ENCODE assay signal across 8 cellular contexts in the genomic region with DNA sequence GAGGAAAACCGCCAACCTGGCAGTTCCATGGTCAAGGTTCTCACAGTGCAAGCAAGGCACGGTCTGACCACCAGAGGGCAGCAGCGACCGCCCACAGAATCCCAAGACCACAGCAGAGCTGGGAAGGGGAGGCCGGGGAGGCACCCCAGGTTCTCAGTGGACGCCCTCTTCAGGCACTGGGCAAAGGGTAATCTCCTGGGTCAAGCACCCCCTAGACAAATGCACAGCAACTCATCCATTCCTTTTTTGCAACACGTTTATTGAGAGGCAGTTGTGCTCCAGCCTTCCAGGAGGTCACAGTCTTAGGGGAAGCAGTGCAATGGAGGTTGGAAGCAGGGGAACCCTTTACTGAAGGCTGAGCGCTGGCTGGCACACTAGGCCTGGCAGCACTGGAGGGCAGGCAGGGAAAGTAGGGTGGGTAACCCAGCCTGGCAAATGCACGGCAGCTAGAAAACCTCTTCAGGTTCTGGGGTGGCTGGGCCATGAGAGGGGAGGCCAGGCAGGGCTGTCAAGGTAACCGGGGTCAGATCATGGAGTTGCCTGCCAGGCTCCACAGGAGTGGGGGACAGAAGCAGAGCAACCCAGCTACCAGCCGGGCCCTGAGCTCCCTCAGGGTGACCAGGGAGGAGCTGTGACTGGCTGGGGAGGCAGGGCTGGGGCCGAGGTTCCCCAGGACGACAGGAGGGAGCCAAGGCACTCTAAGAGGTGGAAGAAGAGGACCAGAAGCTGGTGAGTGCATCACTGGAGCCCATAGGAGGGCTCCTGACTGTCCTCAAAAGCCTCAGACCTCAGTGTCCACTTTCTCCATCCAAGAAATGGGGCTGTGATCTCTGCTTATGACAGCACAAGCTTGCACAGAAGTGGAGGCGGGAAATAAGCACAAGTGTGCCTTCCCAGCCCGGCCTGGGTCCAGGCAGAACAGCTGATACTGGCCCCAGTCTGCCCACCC. TPM values are rescaled to one million over a fixed set of nuclear protein-coding genes. Genes with fewer than 3 reads are reported as not detected.
DNase-seq lines count a peak whose midpoint lies in the region; ATAC-seq, FAIRE-seq and TF ChIP-seq lines count a peak whose summit lies in the region.

No MANE protein-coding gene starts in this region.

- H2AFZ ChIP-seq in keratinocyte (ENCODE audit: control insufficient read depth, low read length) = no peak overlapping the region

- peaks cover 5 to 6% of the 10 kb centered on the region in 2 experiments for H3K36me3 ChIP-seq in keratinocyte (ENCODE audit: control insufficient read depth in 2 of 2, extremely low read depth in 1 of 2, insufficient read depth in 2 of 2, low read length in 2 of 2)

- peak; percentile 97 for TF ChIP-seq CTCF in AG09309 (IDR thresholded peaks at IDR 0.05; ENCODE audit: control insufficient read depth, insufficient read depth, low read depth, low read length, missing control alignments)
- peak; percentile 96 for TF ChIP-seq CTCF in cardiac fibroblast (IDR thresholded peaks at IDR 0.05; ENCODE audit: low read depth, low read length)
- peak in 2 of 3 experiments; percentile 97 to 98 for TF ChIP-seq CTCF in keratinocyte (optimal IDR thresholded peaks at IDR 0.05 in 1 of 3, IDR thresholded peaks at IDR 0.05 in 1 of 3, conservative IDR thresholded peaks at IDR 0.05 in 1 of 3; ENCODE audit: extremely low read depth in 1 of 3, insufficient read depth in 2 of 3, low read length in 3 of 3)

- H3K27ac ChIP-seq in keratinocyte (ENCODE audit: control insufficient read depth, insufficient read depth, low read length) = peak overlapping the region; percentile 57

- H3K27me3 ChIP-seq in keratinocyte (ENCODE audit: control insufficient read depth, extremely low read depth, insufficient read depth, low read length) = no peaks in the 10 kb centered on the region

- H4K20me1 ChIP-seq in keratinocyte (ENCODE audit: control insufficient read depth, extremely low read depth, insufficient read depth, low read length) = no peaks in the 10 kb centered on the region

- DNase-seq in AG09309 (ENCODE audit: low read depth) (no peak), NCI-H2107 treated with DMSO at 0.1 percent for 48 hours (lab: John Stamatoyannopoulos, UW; ENCODE audit: unreplicated experiment) (peak; percentile 57), cardiac fibroblast (ENCODE audit: low read depth in 2 of 2) (peak; percentile 89 to 92), keratinocyte (ENCODE audit: low read depth, low spot score) (no peak)
- peak; percentile 70 to 87 (median 74) for DNase-seq in activated CD4-positive, CD25-positive, alpha-beta regulatory T cell (lab: John Stamatoyannopoulos, UW)
- peak; percentile 75 to 77 for DNase-seq in stimulated activated CD4-positive, alpha-beta T cell treated with anti-CD3 and anti-CD28 coated beads, Interleukin-12 subunit alpha, Interleukin-12 subunit beta, amount 100 ng/mL, for 24 hours (ENCODE audit: low read depth in 2 of 2)

- FAIRE-seq in keratinocyte (lab: Jason Lieb, UNC) = peak; percentile 41

- H3K4me2 ChIP-seq in keratinocyte (ENCODE audit: control insufficient read depth, extremely low read depth, insufficient read depth, low read depth, low read length) = peak overlapping the region; percentile 88

- no peaks in the 10 kb centered on the region for H3K9me1 ChIP-seq in keratinocyte (ENCODE audit: control insufficient read depth, extremely low read depth, insufficient read depth, low read length)

- H3K79me2 ChIP-seq in keratinocyte (ENCODE audit: control insufficient read depth, insufficient read depth, low read length) = peaks cover 5% of the 10 kb centered on the region

- H3K9me3 ChIP-seq in keratinocyte (ENCODE audit: control insufficient read depth, low read depth, low read length) = no peaks in the 10 kb centered on the region

- ATAC-seq in GM19324 (IDR thresholded peaks at IDR 0.05; ENCODE audit: low FRiP score, unreplicated experiment) (peak; percentile 20), HG03457 (IDR thresholded peaks at IDR 0.05; ENCODE audit: unreplicated experiment) (no peak)

- H3K4me3 ChIP-seq in AG09309 (ENCODE audit: control insufficient read depth, low read depth, low read length) (no peak overlapping the region), cardiac fibroblast (replicated peaks in 1 of 2; ENCODE audit: low read depth in 2 of 2, low read length in 2 of 2) (no peak overlapping the region), keratinocyte (ENCODE audit: control insufficient read depth in 2 of 3, extremely low read depth in 1 of 3, insufficient read depth in 2 of 3, low read depth in 1 of 3, low read length in 3 of 3) (peak overlapping the region in 1 of 3 experiments; percentile 60)

- peaks cover 47% of the 10 kb centered on the region for H3K4me1 ChIP-seq in keratinocyte (ENCODE audit: control insufficient read depth, extremely low read depth, insufficient read depth, low read length)

- dilution Hi-C loops in keratinocyte (cut with MboI; ENCODE audit: extremely low pct_ligation_motif_present, low sequenced_read_pairs) = no loop called here

- H3K9ac ChIP-seq in keratinocyte (ENCODE audit: control insufficient read depth, extremely low read depth, insufficient read depth, low read length) = peak overlapping the region; percentile 56

RNA-seq across cellular contexts. Expression of a gene that starts 1.8 kb away (rescaled TPM):
- polyA plus RNA-seq in keratinocyte = 2.8 to 4.3 TPM (median 4.1 TPM) in 3 replicates
- 3.3 TPM for polyA plus RNA-seq in keratinocyte (2011; ENCODE audit: low read depth)
- 3.1 and 5.3 TPM in 2 replicates for polyA plus RNA-seq in keratinocyte (2011; cell fraction: cytosol; rRNA removed)
- 4.8 and 5.9 TPM in 2 replicates for polyA plus RNA-seq in keratinocyte (2011; cell fraction: nucleus; rRNA removed)
- 2.5 and 6.1 TPM in 2 replicates for polyA plus RNA-seq in keratinocyte (2012; ENCODE audit: low replicate concordance)
- polyA minus RNA-seq in keratinocyte = 7.0 to 7.7 TPM (median 7.7 TPM) in 3 replicates
- 11.5 TPM for polyA minus RNA-seq in keratinocyte (2011; cell fraction: cytosol; rRNA and poly(A)+ RNA removed)
- 3.7 and 4.3 TPM in 2 replicates for polyA minus RNA-seq in keratinocyte (2011; cell fraction: nucleus; rRNA and poly(A)+ RNA removed)

RNA-seq across cellular contexts. Expression of a gene that starts 8.5 kb away (rescaled TPM):
- 0.71 to 1.2 TPM (median 0.72 TPM) in 3 replicates for polyA plus RNA-seq in keratinocyte
- polyA plus RNA-seq in keratinocyte (2011; ENCODE audit: low read depth) = 2.3 TPM
- 0.83 and 1.4 TPM in 2 replicates for polyA plus RNA-seq in keratinocyte (2011; cell fraction: cytosol; rRNA removed)
- polyA plus RNA-seq in keratinocyte (2011; cell fraction: nucleus; rRNA removed) = 7.9 and 9.7 TPM in 2 replicates
- 5.2 and 6.0 TPM in 2 replicates for polyA plus RNA-seq in keratinocyte (2012; ENCODE audit: low replicate concordance)
- 1.5 to 8.6 TPM (median 2.4 TPM) in 3 replicates for polyA minus RNA-seq in keratinocyte
- polyA minus RNA-seq in keratinocyte (2011; cell fraction: cytosol; rRNA and poly(A)+ RNA removed) = 4.0 TPM
- 5.5 and 6.5 TPM in 2 replicates for polyA minus RNA-seq in keratinocyte (2011; cell fraction: nucleus; rRNA and poly(A)+ RNA removed)

Comparison
In these comparisons a context has a peak if more than half of its experiments do, and no peak if none do; other contexts are left out.
1. DNase-seq: peak in NCI-H2107 treated with DMSO at 0.1 percent for 48 hours (single experiment), activated CD4-positive, CD25-positive, alpha-beta regulatory T cell (4 of 4), cardiac fibroblast (2 of 2) and stimulated activated CD4-positive, alpha-beta T cell treated with anti-CD3 and anti-CD28 coated beads, Interleukin-12 subunit alpha, Interleukin-12 subunit beta, amount 100 ng/mL, for 24 hours (2 of 2); none in AG09309 (single experiment) and keratinocyte (single experiment).
2. Peak in every context shown above with its lines, with median percentiles within 50 percentile points of each other: CTCF ChIP-seq.